ENCODE assay signal across 18 cellular contexts in genomic region chr1:181674617-181675016, GRCh38.
DNase-seq lines count a peak whose midpoint lies in the region; ATAC-seq and TF ChIP-seq lines count a peak whose summit lies in the region.
"Had no signal": no experiment of that assay in that cellular context is flagged by ENCODE, and none has a peak within 500 bp of the region (broad histone marks: within the 10 kb centered on the region; RNA-seq: fewer than 3 reads in every experiment).

No MANE protein-coding gene starts in this region.

- H3K27ac Mint-ChIP-seq in neural progenitor cell: peak overlapping the region; percentile 7
- H3K27ac Mint-ChIP-seq: B cell; memory B cell; naive thymus-derived CD8-positive, alpha-beta T cell had no signal

- H3F3A ChIP-seq in neural progenitor cell (ENCODE audit: low read depth): peaks cover 16% of the 10 kb centered on the region

- no peak for TF ChIP-seq EP300 in sigmoid colon (IDR thresholded peaks at IDR 0.05)

- 43 to 73% methylated on average over 3 of the region's 3 CpGs for WGBS in sigmoid colon, 2 donors

- H3K27ac ChIP-seq in VCaP (no peak overlapping the region), neural progenitor cell (no peak overlapping the region), sigmoid colon (no peak overlapping the region)
- H3K27ac ChIP-seq: 22Rv1 had no signal

- H3K4me3 ChIP-seq in H7 (ENCODE audit: insufficient read depth, low read depth, low read length) (no peak overlapping the region), neural progenitor cell (no peak overlapping the region), sigmoid colon (no peak overlapping the region)
- H3K4me3 ChIP-seq: MG63 had no signal

- intact Hi-C loops in sigmoid colon (cut with DNase I): loop anchor here (5.0 kb wide), 1 partner anchor 197 kb away; no protein-coding TSS in a partner anchor

- H4K20me1 ChIP-seq in neural progenitor cell (ENCODE audit: low read depth): no peaks in the 10 kb centered on the region

- no peak for TF ChIP-seq POLR2A in sigmoid colon (IDR thresholded peaks at IDR 0.05)

- peaks cover 2% of the 10 kb centered on the region for H3K36me3 Mint-ChIP-seq in neural progenitor cell

- H3K4me1 ChIP-seq in neural progenitor cell (peaks cover 20% of the 10 kb centered on the region), sigmoid colon (no peaks in the 10 kb centered on the region)

- TF ChIP-seq CTCF in VCaP (conservative IDR thresholded peaks at IDR 0.05): 0 out of 2 replicates have a peak, but pooled peaks have one; percentile 27
- no peak for TF ChIP-seq CTCF in neural progenitor cell (IDR thresholded peaks at IDR 0.05)
- TF ChIP-seq CTCF in sigmoid colon (IDR thresholded peaks at IDR 0.05): no peak

- no peaks in the 10 kb centered on the region for H3K27me3 ChIP-seq in H7 (ENCODE audit: control insufficient read depth, insufficient read depth, low read length)
- H3K27me3 ChIP-seq in neural progenitor cell: no peaks in the 10 kb centered on the region
- no peaks in the 10 kb centered on the region for H3K27me3 ChIP-seq in sigmoid colon
- H3K27me3 ChIP-seq: MG63 had no signal

- no peak overlapping the region for H3K4me3 Mint-ChIP-seq in neural progenitor cell
- H3K4me3 Mint-ChIP-seq: B cell; central memory CD8-positive, alpha-beta T cell; memory B cell; naive thymus-derived CD8-positive, alpha-beta T cell had no signal

- peak; percentile 33 for DNase-seq in DMS53 (lab: John Stamatoyannopoulos, UW)
- DNase-seq in DMS53 treated with DMSO at 0.1 percent for 48 hours (lab: John Stamatoyannopoulos, UW; ENCODE audit: unreplicated experiment): no peak
- DNase-seq in H7: peak; percentile 21
- no peak for DNase-seq in neural progenitor cell (ENCODE audit: low spot score)
- no peak for DNase-seq in sigmoid colon
- DNase-seq: activated CD4-positive, alpha-beta T cell treated with anti-CD3 and anti-CD28 coated beads, Interleukin-2, amount 50 U/mL, for 4 hours; amniotic stem cell; MG63; naive thymus-derived CD8-positive, alpha-beta T cell; NCI-H2171 treated with DMSO at 0.1 percent for 48 hours; SW 1271 had no signal

- H3K4me2 ChIP-seq in neural progenitor cell: peak overlapping the region; percentile 65

- H3K4me1 Mint-ChIP-seq in neural progenitor cell: peaks cover 20% of the 10 kb centered on the region
- H3K4me1 Mint-ChIP-seq: B cell; central memory CD8-positive, alpha-beta T cell; naive thymus-derived CD8-positive, alpha-beta T cell had no signal

- no peaks in the 10 kb centered on the region for H3K9me3 Mint-ChIP-seq in neural progenitor cell

- peaks cover 9% of the 10 kb centered on the region for H3K27me3 Mint-ChIP-seq in neural progenitor cell (ENCODE audit: insufficient read depth, low read depth)

- H3K9me3 ChIP-seq in neural progenitor cell (ENCODE audit: low read depth) (no peaks in the 10 kb centered on the region), sigmoid colon (peaks cover 0 to 4% (median 0%) of the 10 kb centered on the region in 4 donors)
- H3K9me3 ChIP-seq: MG63 had no signal

- H3K9ac ChIP-seq in neural progenitor cell: no peak overlapping the region

- ATAC-seq in HG02885 (IDR thresholded peaks at IDR 0.05; ENCODE audit: poor library complexity, unreplicated experiment) (no peak), HG03354 (IDR thresholded peaks at IDR 0.05; ENCODE audit: poor library complexity, severe bottlenecking, unreplicated experiment) (no peak)
- ATAC-seq: naive thymus-derived CD8-positive, alpha-beta T cell had no signal

- no peaks in the 10 kb centered on the region for H3K79me2 ChIP-seq in neural progenitor cell (ENCODE audit: low read depth)

- no peaks in the 10 kb centered on the region for H3K36me3 ChIP-seq in H7 (replicated peaks; ENCODE audit: control insufficient read depth, insufficient read depth, low read length)
- no peaks in the 10 kb centered on the region for H3K36me3 ChIP-seq in neural progenitor cell
- H3K36me3 ChIP-seq in sigmoid colon: no peaks in the 10 kb centered on the region
- H3K36me3 ChIP-seq: MG63 had no signal

- H2AFZ ChIP-seq in neural progenitor cell (replicated peaks): no peak overlapping the region

Comparison
In these comparisons a context has a peak if more than half of its experiments do, and no peak if none do; other contexts are left out.
1. DNase-seq: peak in DMS53 (single experiment) and H7 (single experiment); none in DMS53 treated with DMSO at 0.1 percent for 48 hours (single experiment), neural progenitor cell (single experiment) and sigmoid colon (single experiment).